Comparison of ENCODE assay signal across 8 cellular contexts in genomic region chr17:81440511-81441244, GRCh38. TPM values are rescaled to one million over a fixed set of nuclear protein-coding genes. Genes with fewer than 3 reads are reported as not detected.
DNase-seq lines count a peak whose midpoint lies in the region; ATAC-seq and TF ChIP-seq lines count a peak whose summit lies in the region.

No MANE protein-coding gene starts in this region.

- no peak overlapping the region for H3K27ac ChIP-seq in AG04450 (ENCODE audit: low read depth, low read length)
- H3K27ac ChIP-seq in CD8-positive, alpha-beta T cell (ENCODE audit: low read depth, low read length): no peak overlapping the region

- no peaks in the 10 kb centered on the region for H3K4me1 Mint-ChIP-seq in endothelial cell (ENCODE audit: unreplicated experiment)
- H3K4me1 Mint-ChIP-seq in CD8-positive, alpha-beta T cell (ENCODE audit: low read depth): peaks cover 4% of the 10 kb centered on the region

- H3K27me3 ChIP-seq in AG04450 (ENCODE audit: control insufficient read depth, insufficient read depth, low read length): no peaks in the 10 kb centered on the region
- no peaks in the 10 kb centered on the region for H3K27me3 ChIP-seq in CD8-positive, alpha-beta T cell (ENCODE audit: insufficient read depth, low read length)

- peak overlapping the region; percentile 42 for H3K4me3 Mint-ChIP-seq in endothelial cell (ENCODE audit: unreplicated experiment)
- H3K4me3 Mint-ChIP-seq in CD8-positive, alpha-beta T cell: no peak overlapping the region

- POLR2A ChIA-PET in AG04450 (lab: Yijun Ruan, JAX): no interaction called here
- POLR2A ChIA-PET in CD8-positive, alpha-beta T cell (lab: Charles Lee): no interaction called here

- H3K36me3 Mint-ChIP-seq in endothelial cell (ENCODE audit: low read depth, unreplicated experiment): no peaks in the 10 kb centered on the region
- H3K36me3 Mint-ChIP-seq in CD8-positive, alpha-beta T cell: no peaks in the 10 kb centered on the region

- no peak overlapping the region for H3K27ac Mint-ChIP-seq in endothelial cell (ENCODE audit: unreplicated experiment)
- H3K27ac Mint-ChIP-seq in CD8-positive, alpha-beta T cell: no peak overlapping the region

- peaks cover 2% of the 10 kb centered on the region; the same call in 1 of the 2 replicates for H3K9me3 ChIP-seq in AG04450 (ENCODE audit: control insufficient read depth, insufficient read depth, low read length)
- H3K9me3 ChIP-seq in CD8-positive, alpha-beta T cell (ENCODE audit: low read length): no peaks in the 10 kb centered on the region

- H3K36me3 ChIP-seq in CD8-positive, alpha-beta T cell (ENCODE audit: insufficient read depth, low read length): no peaks in the 10 kb centered on the region

- peaks cover 2% of the 10 kb centered on the region for H3K27me3 Mint-ChIP-seq in endothelial cell (ENCODE audit: unreplicated experiment)
- peaks cover 2% of the 10 kb centered on the region for H3K27me3 Mint-ChIP-seq in CD8-positive, alpha-beta T cell (ENCODE audit: low read depth)

- H3K4me3 ChIP-seq in AG04450 (ENCODE audit: low read depth, low read length) (no peak overlapping the region), GM12865 (ENCODE audit: low read depth, low read length) (no peak overlapping the region)
- H3K4me3 ChIP-seq in CD8-positive, alpha-beta T cell (ENCODE audit: low read depth, low read length): no peak overlapping the region

- TF ChIP-seq CTCF in AG04450 (IDR thresholded peaks at IDR 0.05; ENCODE audit: low read depth, low read length) (peak; percentile 55), GM12865 (IDR thresholded peaks at IDR 0.05; ENCODE audit: insufficient read depth, low read depth, low read length, missing control alignments) (peak; percentile 65), endothelial cell (IDR thresholded peaks at IDR 0.05; ENCODE audit: unreplicated experiment) (peak; percentile 85)
- no peak for TF ChIP-seq CTCF in CD8-positive, alpha-beta T cell (IDR thresholded peaks at IDR 0.05)

- peaks cover 5% of the 10 kb centered on the region for H3K4me1 ChIP-seq in CD8-positive, alpha-beta T cell (ENCODE audit: insufficient read depth, low read length)

- CTCF ChIA-PET in AG04450 (lab: Charles Lee): interaction anchor here (1.2 kb wide), 1 partner anchor 46 kb away, joined by 3 read pairs; the partner anchor contains the start of gene BAHCC1
- CTCF ChIA-PET in CD8-positive, alpha-beta T cell (lab: Charles Lee): no interaction called here

- ATAC-seq in GM21737 (IDR thresholded peaks at IDR 0.05; ENCODE audit: unreplicated experiment) (no peak), HG03354 (IDR thresholded peaks at IDR 0.05; ENCODE audit: poor library complexity, severe bottlenecking, unreplicated experiment) (no peak)
- no peak for ATAC-seq in CD8-positive, alpha-beta T cell

- no peaks in the 10 kb centered on the region for H3K9me3 Mint-ChIP-seq in endothelial cell (ENCODE audit: unreplicated experiment)
- H3K9me3 Mint-ChIP-seq in CD8-positive, alpha-beta T cell: no peaks in the 10 kb centered on the region

- DNase-seq in AG04450 (ENCODE audit: low read depth, low spot score) (no peak), GM12865 (ENCODE audit: low read depth) (peak; percentile 47), NCI-H526 treated with DMSO at 0.1 percent for 48 hours (lab: John Stamatoyannopoulos, UW) (peak; percentile 5), endothelial cell (ENCODE audit: low spot score) (peak; percentile 85), inferior parietal cortex (ENCODE audit: extremely low spot score) (no peak)
- no peak for DNase-seq in CD8-positive, alpha-beta T cell

- intact Hi-C loops in CD8-positive, alpha-beta T cell (cut with DNase I, micrococcal nuclease): no loop called here

RNA-seq across cellular contexts. Expression of gene BAHCC1, which starts 45.4 kb away (rescaled TPM):
- 1.3 and 2.5 TPM in 2 replicates for polyA plus RNA-seq in AG04450 (2011; rRNA removed)
- polyA minus RNA-seq in AG04450 (2011; rRNA and poly(A)+ RNA removed): 3.3 and 6.3 TPM in 2 replicates
- 10.7 TPM for total RNA-seq in endothelial cell (ENCODE audit: unreplicated experiment)
- under 1 TPM; 0.08 to 0.24 TPM for total RNA-seq in CD8-positive, alpha-beta T cell

Comparison
In these comparisons a context has a peak if more than half of its experiments do, and no peak if none do; other contexts are left out.
1. DNase-seq: peak in GM12865 (single experiment), NCI-H526 treated with DMSO at 0.1 percent for 48 hours (single experiment) and endothelial cell (single experiment); none in AG04450 (single experiment), CD8-positive, alpha-beta T cell (0 of 7) and inferior parietal cortex (single experiment).